ENCODE assay signal across 1 cellular context in the genomic region with DNA sequence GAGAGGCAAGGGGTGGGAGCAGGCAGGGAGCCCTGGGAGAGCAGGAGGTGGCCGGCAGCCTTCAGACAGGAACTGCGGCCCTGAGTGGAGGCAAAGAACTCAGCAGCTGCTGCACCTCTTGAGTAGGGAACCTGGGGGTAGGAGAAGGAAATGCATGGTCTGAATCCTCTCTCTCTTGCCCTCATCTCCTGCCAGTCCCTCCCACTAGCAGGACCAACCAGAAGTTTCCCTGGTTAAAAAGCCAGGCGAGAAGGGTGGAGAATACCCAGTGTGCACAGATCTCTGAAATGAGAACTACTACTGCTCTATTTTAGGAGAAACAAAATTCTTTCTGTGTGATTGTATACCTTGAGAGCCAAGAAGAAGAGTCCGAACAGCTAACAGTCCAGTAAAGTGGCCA.
TF ChIP-seq lines count a peak whose summit lies in the region.

No MANE protein-coding gene starts in this region.

TF ChIP-seq in A549, 52 proteins besides CTCF, POLR2A, EP300 and RAD21:
- TF ChIP-seq ESRRA (IDR thresholded peaks at IDR 0.05; ENCODE audit: borderline replicate concordance, low read length) = no peak
